Comparison of ENCODE assay signal across 8 cellular contexts in the genomic region with DNA sequence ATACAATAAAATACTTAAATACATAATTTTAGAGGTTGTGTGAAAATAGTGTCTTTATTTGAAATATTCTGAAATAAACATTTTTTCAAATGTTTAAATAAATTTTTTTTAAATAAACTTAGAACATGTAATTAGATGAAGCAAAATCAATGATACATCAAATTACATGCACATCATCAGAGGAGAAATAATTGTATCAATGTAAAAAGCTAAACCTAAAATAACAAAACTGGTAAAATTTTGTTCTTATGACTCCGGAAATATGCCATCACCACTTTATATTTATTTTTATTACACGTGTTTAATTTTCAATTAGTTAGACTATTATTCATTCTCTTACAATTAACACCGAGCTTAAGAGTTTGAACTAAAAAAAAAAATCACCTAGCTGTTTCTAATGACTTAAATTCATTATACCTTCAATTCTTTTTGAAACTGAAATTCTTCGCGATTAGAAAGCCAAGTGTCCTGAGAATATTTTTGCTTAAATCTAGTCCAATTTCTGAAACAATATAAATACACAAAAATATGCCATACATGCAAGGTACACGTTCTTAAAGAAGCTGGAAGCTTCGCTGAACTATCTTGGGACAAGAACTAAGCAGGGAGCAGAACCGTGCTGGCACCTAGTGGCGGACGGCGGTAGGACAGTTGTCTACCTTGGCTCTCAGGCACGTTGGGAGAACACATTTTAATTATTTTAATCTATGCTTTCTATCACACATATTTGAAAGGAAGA.
A peak's percentile ranks its signal among the peaks of the same experiment; 100 is the strongest.
DNase-seq lines count a peak whose midpoint lies in the region; ATAC-seq, FAIRE-seq and TF ChIP-seq lines count a peak whose summit lies in the region.

No MANE protein-coding gene starts in this region.

- DNase-seq in AG10803 (ENCODE audit: low read depth) (peak; percentile 63), NCI-H2081 treated with DMSO at 0.1 percent for 48 hours (lab: John Stamatoyannopoulos, UW) (peak; percentile 16), kidney tubule cell (ENCODE audit: low spot score) (peak; percentile 71)
- DNase-seq in central memory CD4-positive, alpha-beta T cell: peak; percentile 1
- peak; percentile 56 for DNase-seq in stimulated activated CD4-positive, alpha-beta T cell treated with anti-CD3 and anti-CD28 coated beads, Interleukin-2, amount 100 ng/mL, for 48 hours

- peak; percentile 98 for ATAC-seq in GM18868 (IDR thresholded peaks at IDR 0.05; ENCODE audit: unreplicated experiment)
- ATAC-seq in HG03064 (IDR thresholded peaks at IDR 0.05; ENCODE audit: low read depth, unreplicated experiment): peak; percentile 88

- peak; percentile 87 for FAIRE-seq in TTC549 (lab: Jason Lieb, UNC)

- H3K4me3 ChIP-seq in AG10803 (ENCODE audit: low read length): no peak overlapping the region

- TF ChIP-seq CTCF in AG10803 (conservative IDR thresholded peaks at IDR 0.05; ENCODE audit: low read length): peak; percentile 99

Comparison
In these comparisons a context has a peak if more than half of its experiments do, and no peak if none do; other contexts are left out.
1. DNase-seq: peak in every context shown above with its lines; median percentile 71 in kidney tubule cell; 63 in AG10803; 56 in stimulated activated CD4-positive, alpha-beta T cell treated with anti-CD3 and anti-CD28 coated beads, Interleukin-2, amount 100 ng/mL, for 48 hours; 16 in NCI-H2081 treated with DMSO at 0.1 percent for 48 hours; 1 in central memory CD4-positive, alpha-beta T cell.